Comparison of ENCODE assay signal across 22 cellular contexts in genomic region chr6:13076575-13076974, GRCh38.
"Had no signal": no experiment of that assay in that cellular context is flagged by ENCODE, and none has a peak within 500 bp of the region (broad histone marks: within the 10 kb centered on the region; RNA-seq: fewer than 3 reads in every experiment).

No MANE protein-coding gene starts in this region.

- H3K9me3 Mint-ChIP-seq: activated CD4-positive, alpha-beta memory T cell treated with anti-CD3 and anti-CD28 coated beads for 36 hours; activated T-cell treated with anti-CD3 and anti-CD28 coated beads, Interleukin-2, amount 50 U/mL, for 24 hours; activated T-helper 2 cell treated with anti-CD3 and anti-CD28 coated beads, Interferon-gamma antibody, Interleukin-2, Interleukin-4, amounts not matched to agents 10 μg/mL and 5 μg/mL and 100 μg/mL, durations not matched to agents 14 hours and 24 hours and 36 hours; effector memory CD8-positive, alpha-beta T cell; naive B cell had no signal

- H3K27ac Mint-ChIP-seq: activated CD4-positive, alpha-beta memory T cell treated with anti-CD3 and anti-CD28 coated beads for 36 hours; activated naive CD8-positive, alpha-beta T cell; activated T-cell treated with anti-CD3 and anti-CD28 coated beads, Interleukin-2, amount 50 U/mL, for 24 hours; activated T-helper 2 cell treated with anti-CD3 and anti-CD28 coated beads, Interferon-gamma antibody, Interleukin-2, Interleukin-4, amounts not matched to agents 10 μg/mL and 5 μg/mL and 100 μg/mL, durations not matched to agents 14 hours and 24 hours and 36 hours; effector memory CD8-positive, alpha-beta T cell; naive B cell had no signal

- H3K4me3 Mint-ChIP-seq: activated CD4-positive, alpha-beta memory T cell treated with anti-CD3 and anti-CD28 coated beads for 36 hours; activated naive CD8-positive, alpha-beta T cell; activated T-cell treated with anti-CD3 and anti-CD28 coated beads, Interleukin-2, amount 50 U/mL, for 24 hours; effector memory CD8-positive, alpha-beta T cell; naive B cell had no signal

- H3K9me3 ChIP-seq: heart right ventricle, left lung, pancreas, prostate gland, spleen, tibial nerve had no signal

- H3K27me3 ChIP-seq: heart right ventricle, left lung, pancreas, spleen, tibial nerve had no signal

- H3K36me3 Mint-ChIP-seq: activated CD4-positive, alpha-beta memory T cell treated with anti-CD3 and anti-CD28 coated beads for 36 hours; activated naive CD8-positive, alpha-beta T cell; naive B cell had no signal

- H3K4me3 ChIP-seq: coronary artery, heart right ventricle, left lung, pancreas, prostate gland, spleen, tibial nerve had no signal

- H3K36me3 ChIP-seq: heart right ventricle, left lung, pancreas, prostate gland, spleen, tibial nerve had no signal

- H3K27ac ChIP-seq: coronary artery, left lung, pancreas, prostate gland, spleen, tibial nerve, VCaP had no signal

- ATAC-seq: activated CD4-positive, CD25-positive, alpha-beta regulatory T cell treated with anti-CD3 and anti-CD28 coated beads, Interleukin-2, amount 50 U/mL, for 24 hours; effector memory CD8-positive, alpha-beta T cell had no signal

- H3K4me1 ChIP-seq: prostate gland had no signal

- H3K4me1 Mint-ChIP-seq: naive B cell had no signal

- DNase-seq: activated CD4-positive, alpha-beta memory T cell treated with anti-CD3 and anti-CD28 coated beads for 36 hours; activated CD4-positive, alpha-beta T cell treated with anti-CD3 and anti-CD28 coated beads for 48 hours; activated CD8-positive, alpha-beta memory T cell treated with anti-CD3 and anti-CD28 coated beads, Interleukin-2, amount 50 U/mL, for 4 hours; activated T-cell treated with anti-CD3 and anti-CD28 coated beads, Interleukin-2, amount 50 U/mL, for 24 hours; anterior cingulate cortex; effector memory CD8-positive, alpha-beta T cell; foreskin melanocyte; heart right ventricle; left lung; naive B cell; nucleus accumbens; pancreas; spleen; stimulated activated CD4-positive, alpha-beta T cell treated with anti-CD3 and anti-CD28 coated beads, Interleukin-2, amount 100 ng/mL, for 48 hours; stimulated activated naive CD4-positive, alpha-beta T cell treated with Interleukin-2 at 50 U/mL for 16 hours had no signal
